Comparison of ENCODE assay signal across 1 cellular context in genomic region chr5:124725622-124726258, GRCh38.
TF ChIP-seq lines count a peak whose summit lies in the region.

No MANE protein-coding gene starts in this region.

TF ChIP-seq in K562, 482 proteins besides CTCF, POLR2A, EP300 and RAD21:
- no peak for TF ChIP-seq FOXP1 (CRISPR knock-in tag; IDR thresholded peaks at IDR 0.05)
